In the genomic region with DNA sequence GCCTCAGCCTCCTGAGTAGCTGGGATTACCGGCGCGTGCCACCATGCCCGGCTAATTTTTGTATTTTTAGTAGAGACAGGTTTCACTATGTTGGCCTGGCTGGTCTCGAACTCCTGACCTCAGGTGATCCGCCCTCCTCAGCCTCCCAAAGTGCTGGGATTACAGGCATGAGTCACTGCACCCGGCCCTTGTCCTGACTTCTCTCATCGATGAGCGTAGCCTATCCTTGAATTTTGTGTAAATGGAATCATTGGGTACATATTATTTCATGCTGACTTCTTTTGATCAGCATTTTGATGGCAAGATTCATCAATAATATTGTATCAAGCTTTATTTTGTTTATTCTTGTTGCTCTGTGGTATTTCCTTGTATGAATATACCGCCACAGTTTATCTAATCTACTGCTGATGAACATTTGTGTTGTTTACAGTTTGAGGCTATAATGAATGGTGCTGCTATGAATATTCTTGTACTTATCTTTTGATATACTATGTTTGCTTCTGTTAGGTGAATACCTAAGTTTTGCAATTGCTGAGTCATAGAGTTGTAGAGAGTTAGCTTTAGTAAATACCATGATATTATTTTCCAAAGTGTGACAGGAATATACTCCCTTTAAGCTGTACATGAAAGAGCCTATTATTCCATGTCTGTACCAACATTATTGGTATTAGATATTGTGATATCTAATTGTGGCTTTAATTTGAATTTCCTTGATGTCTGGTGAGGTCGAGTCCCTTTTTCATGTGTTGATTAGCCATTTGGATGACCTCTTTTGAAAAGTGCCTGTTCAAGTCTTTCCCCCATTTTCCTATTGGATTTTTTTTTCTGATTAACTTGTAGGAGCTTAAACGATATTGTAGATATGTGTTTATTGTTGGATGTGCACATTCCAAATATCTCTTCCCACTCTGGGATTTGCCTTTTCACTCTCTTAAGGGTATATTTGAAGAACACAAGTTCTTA, we compare ENCODE assay signal across 21 cellular contexts.
DNase-seq lines count a peak whose midpoint lies in the region; ATAC-seq, FAIRE-seq and TF ChIP-seq lines count a peak whose summit lies in the region.
"Had no signal": no experiment of that assay in that cellular context is flagged by ENCODE, and none has a peak within 500 bp of the region (broad histone marks: within the 10 kb centered on the region; RNA-seq: fewer than 3 reads in every experiment).

No MANE protein-coding gene starts in this region.

- no peak overlapping the region for H2BK120ac ChIP-seq in mesenchymal stem cell (ENCODE audit: low read depth, low read length)

- BruUV-seq in HCT116 (replicated peaks; lab: Mats Ljungman, UMichigan), result no TSS peak

- intact Hi-C loops in HCT116 (cut with micrococcal nuclease), result no loop called here

- H3K18ac ChIP-seq in mesenchymal stem cell (ENCODE audit: low read depth in 1 of 2, low read length in 2 of 2), result no peak overlapping the region

- H2AK5ac ChIP-seq in mesenchymal stem cell (ENCODE audit: low read length, severe bottlenecking), result no peak overlapping the region

- no peaks in the 10 kb centered on the region for H3K36me3 ChIP-seq in HCT116 (ENCODE audit: control insufficient read depth in 1 of 2, insufficient read depth in 2 of 2, low read length in 2 of 2)
- peaks cover 0 to 19% of the 10 kb centered on the region in 2 experiments for H3K36me3 ChIP-seq in mesenchymal stem cell (ENCODE audit: control insufficient read depth in 1 of 2, insufficient read depth in 2 of 2, low read depth in 1 of 2, low read length in 2 of 2)
- H3K36me3 ChIP-seq: left lung had no signal

- WGBS in A549 (ENCODE audit: missing lambda C conversion rate), result 87% methylated on average over 12 of the region's 12 CpGs
- 87% methylated on average over 8 of the region's 12 CpGs for WGBS in mesenchymal stem cell

- TF ChIP-seq RAD21 in A549 (conservative IDR thresholded peaks at IDR 0.05 in 1 of 2, IDR thresholded peaks at IDR 0.05 in 1 of 2) (no peak), HCT116 (IDR thresholded peaks at IDR 0.05; ENCODE audit: low read depth) (no peak)

- H3K27ac ChIP-seq in A549 (0 out of 6 replicates have a peak overlapping the region, but pooled peaks of 1 of the 2 experiments have one; percentile 11), HCT116 (ENCODE audit: low read depth, low read length) (no peak overlapping the region), mesenchymal stem cell (ENCODE audit: low read length, poor library complexity, severe bottlenecking) (no peak overlapping the region)
- H3K27ac ChIP-seq: left lung had no signal

- H3K4me1 ChIP-seq in A549 (peaks cover 20% of the 10 kb centered on the region), HCT116 (ENCODE audit: control insufficient read depth in 1 of 2, insufficient read depth in 2 of 2, low read length in 2 of 2) (peaks cover 13 to 40% of the 10 kb centered on the region in 2 experiments; a peak in 3 of 4 replicates), mesenchymal stem cell (ENCODE audit: control insufficient read depth, insufficient read depth, low read depth, low read length) (peaks cover 57% of the 10 kb centered on the region)

- H3K79me1 ChIP-seq in mesenchymal stem cell (replicated peaks; ENCODE audit: low read length, poor library complexity, severe bottlenecking), result peaks cover 50% of the 10 kb centered on the region

- H4K20me1 ChIP-seq in HCT116 (ENCODE audit: insufficient read depth), result no peaks in the 10 kb centered on the region

- no peak overlapping the region for H3K27ac Mint-ChIP-seq in chondrocyte (ENCODE audit: unreplicated experiment)
- H3K27ac Mint-ChIP-seq: activated CD4-positive, alpha-beta memory T cell treated with anti-CD3 and anti-CD28 coated beads, Interleukin-2, amount 10 ng/mL, durations not matched to agents 7 days and 5 days; activated T-helper 2 cell treated with anti-CD3 and anti-CD28 coated beads, Interferon-gamma antibody, Interleukin-2, Interleukin-4, amounts not matched to agents 10 μg/mL and 5 μg/mL and 100 μg/mL, durations not matched to agents 14 hours and 24 hours and 36 hours; endodermal cell; WTC11 had no signal

- H3K27me3 ChIP-seq in HCT116 (ENCODE audit: insufficient read depth, low read length), result no peaks in the 10 kb centered on the region
- H3K27me3 ChIP-seq in mesenchymal stem cell (ENCODE audit: control insufficient read depth in 1 of 2, insufficient read depth in 1 of 2, low read length in 2 of 2), result peaks cover 0 to 10% of the 10 kb centered on the region in 2 experiments
- H3K27me3 ChIP-seq: left lung had no signal

- ATAC-seq in A549, result no peak
- ATAC-seq in HCT116, result peak; percentile 49
- no peak for ATAC-seq in HG03095 (IDR thresholded peaks at IDR 0.05; ENCODE audit: unreplicated experiment)
- ATAC-seq: left lung, WTC11 had no signal

- no peaks in the 10 kb centered on the region for H3K9me3 Mint-ChIP-seq in chondrocyte (ENCODE audit: low read depth)
- H3K9me3 Mint-ChIP-seq: activated CD4-positive, alpha-beta memory T cell treated with anti-CD3 and anti-CD28 coated beads, Interleukin-2, amount 10 ng/mL, durations not matched to agents 7 days and 5 days; activated T-helper 2 cell treated with anti-CD3 and anti-CD28 coated beads, Interferon-gamma antibody, Interleukin-2, Interleukin-4, amounts not matched to agents 10 μg/mL and 5 μg/mL and 100 μg/mL, durations not matched to agents 14 hours and 24 hours and 36 hours had no signal

- peaks cover 53% of the 10 kb centered on the region for H3K4me1 Mint-ChIP-seq in chondrocyte (ENCODE audit: low read depth)
- H3K4me1 Mint-ChIP-seq: endodermal cell had no signal

- peaks cover 3% of the 10 kb centered on the region for H3K36me3 Mint-ChIP-seq in chondrocyte (ENCODE audit: low read depth)
- H3K36me3 Mint-ChIP-seq: WTC11 had no signal

- RAD21 ChIA-PET in HCT116 (lab: Charles Lee; ENCODE audit: low non-redundant PET in 1 of 2, low total read pairs in 2 of 2, uncharacterized antibody in 2 of 2, unreplicated experiment in 2 of 2), result no interaction called here

- no peak overlapping the region for H2AFZ ChIP-seq in HCT116 (ENCODE audit: low read depth, low read length, poor library complexity, severe bottlenecking)
- no peak overlapping the region for H2AFZ ChIP-seq in mesenchymal stem cell (ENCODE audit: low read depth, low read length)

- CTCF ChIA-PET in A549 (lab: Yijun Ruan, JAX) (interaction anchor here (0.8 to 2.9 kb wide), 4 partner anchors 84 to 125 kb away, joined by 3 to 10 read pairs (median 4); no protein-coding TSS in a partner anchor), HCT116 (lab: Charles Lee) (no interaction called here)

- H3K4me3 Mint-ChIP-seq in chondrocyte (ENCODE audit: unreplicated experiment), result no peak overlapping the region
- H3K4me3 Mint-ChIP-seq: activated CD4-positive, alpha-beta memory T cell treated with anti-CD3 and anti-CD28 coated beads, Interleukin-2, amount 10 ng/mL, durations not matched to agents 7 days and 5 days; endodermal cell; WTC11 had no signal

- no peak overlapping the region for H2BK15ac ChIP-seq in mesenchymal stem cell (ENCODE audit: low read depth, poor library complexity, severe bottlenecking)

- no peak overlapping the region for H4K8ac ChIP-seq in mesenchymal stem cell (ENCODE audit: low read length)

- H3K4me2 ChIP-seq in A549 (0 out of 3 replicates have a peak overlapping the region, but pooled peaks have one; percentile 2), HCT116 (ENCODE audit: low read length) (peak overlapping the region; percentile 38), mesenchymal stem cell (ENCODE audit: low read length, poor library complexity, severe bottlenecking) (no peak overlapping the region)

- no peak for DNase-seq in A549 (ENCODE audit: low read depth in 1 of 2, low spot score in 1 of 2)
- DNase-seq in HCT116 (ENCODE audit: low read depth, low spot score), result no peak
- peak; percentile 17 for DNase-seq in chondrocyte (ENCODE audit: low spot score)
- DNase-seq in mesenchymal stem cell, result peak; percentile 61
- DNase-seq in ecto neural progenitor cell (ENCODE audit: low spot score), result no peak
- no peak for DNase-seq in NCI-H82 treated with DMSO at 0.1 percent for 48 hours (lab: John Stamatoyannopoulos, UW; ENCODE audit: unreplicated experiment)
- no peak for DNase-seq in GM20000 (ENCODE audit: low spot score)
- DNase-seq: activated CD4-positive, alpha-beta memory T cell treated with anti-CD3 and anti-CD28 coated beads, Interleukin-2, amount 10 ng/mL, durations not matched to agents 7 days and 5 days; central memory CD4-positive, alpha-beta T cell; endodermal cell; foreskin fibroblast; NCI-H1092; NCI-H2081 treated with DMSO at 0.1 percent for 48 hours; NCI-H526; occipital lobe had no signal

- H3K4ac ChIP-seq in mesenchymal stem cell (ENCODE audit: low read depth in 1 of 2, low read length in 2 of 2), result no peak overlapping the region

- H3K9me3 ChIP-seq in A549, result no peaks in the 10 kb centered on the region
- no peaks in the 10 kb centered on the region for H3K9me3 ChIP-seq in HCT116 (ENCODE audit: control insufficient read depth in 1 of 2, insufficient read depth in 1 of 2, low read depth in 1 of 2, low read length in 2 of 2)
- no peaks in the 10 kb centered on the region for H3K9me3 ChIP-seq in mesenchymal stem cell (ENCODE audit: control insufficient read depth, low read length)
- H3K9me3 ChIP-seq: left lung had no signal

- no peak overlapping the region for H3K23ac ChIP-seq in mesenchymal stem cell (ENCODE audit: low read length in 2 of 2)

- H4K91ac ChIP-seq in mesenchymal stem cell (ENCODE audit: low read length), result no peak overlapping the region

- H2BK5ac ChIP-seq in mesenchymal stem cell (ENCODE audit: low read depth, low read length, poor library complexity, severe bottlenecking), result no peak overlapping the region

- H3K14ac ChIP-seq in mesenchymal stem cell (ENCODE audit: low read length in 2 of 2), result no peak overlapping the region

- H3K79me2 ChIP-seq in HCT116 (ENCODE audit: insufficient read depth, low read length), result no peaks in the 10 kb centered on the region; the same call in 1 of the 2 replicates

- H2BK12ac ChIP-seq in mesenchymal stem cell (ENCODE audit: low read length in 2 of 2), result no peak overlapping the region

- POLR2A ChIA-PET in A549 (lab: Yijun Ruan, JAX) (no interaction called here), HCT116 (lab: Charles Lee) (interaction anchor here (2.5 kb wide), 1 partner anchor 8 kb away, joined by 9 read pairs; no protein-coding TSS in a partner anchor)

- H3K9me2 ChIP-seq in HCT116 (ENCODE audit: insufficient read depth), result no peaks in the 10 kb centered on the region

- H3K4me3 ChIP-seq in A549, result no peak overlapping the region
- no peak overlapping the region for H3K4me3 ChIP-seq in HCT116 (replicated peaks in 1 of 2; ENCODE audit: low read depth in 1 of 2, low read length in 2 of 2)
- H3K4me3 ChIP-seq in mesenchymal stem cell (ENCODE audit: insufficient read depth in 1 of 2, low read depth in 1 of 2, low read length in 2 of 2), result no peak overlapping the region
- H3K4me3 ChIP-seq: left lung had no signal

- FAIRE-seq in A549 (lab: Jason Lieb, UNC), result no peak
- FAIRE-seq: H54, urothelium cell line had no signal

- TF ChIP-seq CTCF in A549 (IDR thresholded peaks at IDR 0.05) (no peak), HCT116 (IDR thresholded peaks at IDR 0.05 in 2 of 3, conservative IDR thresholded peaks at IDR 0.05 in 1 of 3; ENCODE audit: borderline replicate concordance in 1 of 3, insufficient read depth in 1 of 3, low read depth in 2 of 3, low read length in 2 of 3) (no peak), chondrocyte (IDR thresholded peaks at IDR 0.05) (no peak), GM20000 (IDR thresholded peaks at IDR 0.05; ENCODE audit: extremely low read depth, missing control alignments) (no peak)

- H3K9ac ChIP-seq in HCT116 (ENCODE audit: low read length), result no peak overlapping the region
- no peak overlapping the region for H3K9ac ChIP-seq in mesenchymal stem cell (ENCODE audit: low read length)

- no peak for TF ChIP-seq POLR2A in A549 (IDR thresholded peaks at IDR 0.05; ENCODE audit: low read length)
- no peak for TF ChIP-seq POLR2A in HCT116 (IDR thresholded peaks at IDR 0.05; ENCODE audit: borderline replicate concordance, extremely low read depth, insufficient read depth, insufficient read length)

- no peak for TF ChIP-seq EP300 in A549 (IDR thresholded peaks at IDR 0.05)

- no peaks in the 10 kb centered on the region for H3K27me3 Mint-ChIP-seq in chondrocyte (ENCODE audit: low read depth)
- H3K27me3 Mint-ChIP-seq: activated CD4-positive, alpha-beta memory T cell treated with anti-CD3 and anti-CD28 coated beads, Interleukin-2, amount 10 ng/mL, durations not matched to agents 7 days and 5 days had no signal

Comparison
In these comparisons a context has a peak if more than half of its experiments do, and no peak if none do; other contexts are left out.
1. DNase-seq: peak in chondrocyte (single experiment) and mesenchymal stem cell (single experiment); none in A549 (0 of 2), HCT116 (single experiment), ecto neural progenitor cell (single experiment), NCI-H82 treated with DMSO at 0.1 percent for 48 hours (single experiment) and GM20000 (single experiment).